Comparison of ENCODE assay signal across 18 cellular contexts in genomic region chr2:138079976-138080375, GRCh38.
"Had no signal": no experiment of that assay in that cellular context is flagged by ENCODE, and none has a peak within 500 bp of the region (broad histone marks: within the 10 kb centered on the region; RNA-seq: fewer than 3 reads in every experiment).

No MANE protein-coding gene starts in this region.

- H3K9me3 ChIP-seq: thoracic aorta, vagina had no signal

- H3K9ac ChIP-seq: parathyroid adenoma had no signal

- H3K4me3 Mint-ChIP-seq: activated CD4-positive, alpha-beta memory T cell treated with anti-CD3 and anti-CD28 coated beads for 36 hours; activated naive CD4-positive, alpha-beta T cell treated with anti-CD3 and anti-CD28 coated beads for 36 hours; activated naive CD8-positive, alpha-beta T cell treated with anti-CD3 and anti-CD28 coated beads, Interleukin-2, amount 10 ng/mL, durations not matched to agents 7 days and 5 days; endodermal cell; immature natural killer cell; nephron progenitor cell; type B pancreatic cell had no signal

- H3K27ac Mint-ChIP-seq: activated CD4-positive, alpha-beta memory T cell treated with anti-CD3 and anti-CD28 coated beads for 36 hours; activated naive CD4-positive, alpha-beta T cell treated with anti-CD3 and anti-CD28 coated beads for 36 hours; activated naive CD8-positive, alpha-beta T cell treated with anti-CD3 and anti-CD28 coated beads, Interleukin-2, amount 10 ng/mL, durations not matched to agents 7 days and 5 days; endodermal cell; immature natural killer cell; nephron progenitor cell; type B pancreatic cell had no signal

- H3K4me1 ChIP-seq: parathyroid adenoma had no signal

- DNase-seq: activated CD4-positive, alpha-beta memory T cell treated with anti-CD3 and anti-CD28 coated beads for 36 hours; activated CD4-positive, alpha-beta T cell treated with anti-CD3 and anti-CD28 coated beads for 48 hours; activated naive CD4-positive, alpha-beta T cell treated with anti-CD3 and anti-CD28 coated beads for 36 hours; activated naive CD8-positive, alpha-beta T cell treated with anti-CD3 and anti-CD28 coated beads, Interleukin-2, amount 10 ng/mL, durations not matched to agents 7 days and 5 days; activated T-cell treated with anti-CD3 and anti-CD28 coated beads, Interleukin-2, amount 50 U/mL, for 48 hours; amniotic stem cell; cortex of kidney; endodermal cell; immature natural killer cell; left ventricle myocardium superior; nephron progenitor cell; right cardiac atrium; stimulated activated CD4-positive, alpha-beta T cell treated with anti-CD3 and anti-CD28 coated beads, Interleukin-4, amount 100 ng/mL, for 24 hours; stimulated activated naive CD4-positive, alpha-beta T cell treated with Interleukin-2 at 50 U/mL for 16 hours had no signal

- H3K4me3 ChIP-seq: thoracic aorta, vagina had no signal

- H3K9me3 Mint-ChIP-seq: activated CD4-positive, alpha-beta memory T cell treated with anti-CD3 and anti-CD28 coated beads for 36 hours; activated naive CD8-positive, alpha-beta T cell treated with anti-CD3 and anti-CD28 coated beads, Interleukin-2, amount 10 ng/mL, durations not matched to agents 7 days and 5 days; endodermal cell; nephron progenitor cell; type B pancreatic cell had no signal

- H3K36me3 Mint-ChIP-seq: activated CD4-positive, alpha-beta memory T cell treated with anti-CD3 and anti-CD28 coated beads for 36 hours; activated naive CD8-positive, alpha-beta T cell treated with anti-CD3 and anti-CD28 coated beads, Interleukin-2, amount 10 ng/mL, durations not matched to agents 7 days and 5 days; immature natural killer cell; type B pancreatic cell had no signal

- H2AFZ ChIP-seq: parathyroid adenoma had no signal

- H3K27me3 Mint-ChIP-seq: activated CD4-positive, alpha-beta memory T cell treated with anti-CD3 and anti-CD28 coated beads for 36 hours; type B pancreatic cell had no signal

- ATAC-seq: left ventricle myocardium superior, right cardiac atrium had no signal

- H3K27ac ChIP-seq: parathyroid adenoma, thoracic aorta, vagina had no signal

- H3K36me3 ChIP-seq: thoracic aorta, vagina had no signal

- H3K27me3 ChIP-seq: vagina had no signal

- H3K4me1 Mint-ChIP-seq: activated naive CD8-positive, alpha-beta T cell treated with anti-CD3 and anti-CD28 coated beads, Interleukin-2, amount 10 ng/mL, durations not matched to agents 7 days and 5 days; immature natural killer cell; nephron progenitor cell had no signal

- H3K79me2 ChIP-seq: parathyroid adenoma had no signal
